In genomic region chr20:58011106-58011946, GRCh38 we compare ENCODE assay signal across 28 cellular contexts.
"Had no signal": no experiment of that assay in that cellular context is flagged by ENCODE, and none has a peak within 500 bp of the region (broad histone marks: within the 10 kb centered on the region; RNA-seq: fewer than 3 reads in every experiment).

No MANE protein-coding gene starts in this region.

- DNase-seq: activated CD4-positive, alpha-beta memory T cell treated with anti-CD3 and anti-CD28 coated beads for 36 hours; activated CD4-positive, alpha-beta T cell treated with anti-CD3 and anti-CD28 coated beads for 48 hours; activated CD8-positive, alpha-beta memory T cell treated with anti-CD3 and anti-CD28 coated beads, Interleukin-2, amount 50 U/mL, for 4 hours; activated gamma-delta T cell treated with Interleukin-2 at 50 U/mL for 16 hours; activated naive CD4-positive, alpha-beta T cell treated with anti-CD3 and anti-CD28 coated beads, Interleukin-2, amount 50 U/mL, for 16 hours; activated T-cell treated with anti-CD3 and anti-CD28 coated beads, Interleukin-2, amount 50 U/mL, for 1 hour; amniotic stem cell; cerebellar nuclear complex; effector CD8-positive, alpha-beta T cell; gastrocnemius medialis; glutamatergic neuron; left colon; natural killer cell; stimulated activated CD4-positive, alpha-beta T cell treated with anti-CD3 and anti-CD28 coated beads, Interleukin-12 subunit alpha, Interleukin-12 subunit beta, amount 100 ng/mL, for 4 hours; stimulated activated CD4-positive, alpha-beta T cell treated with anti-CD3 and anti-CD28 coated beads, Interleukin-4, amount 100 ng/mL, for 24 hours; stimulated activated naive CD8-positive, alpha-beta T cell treated with anti-CD3 and anti-CD28 coated beads, Interleukin-15, amount 100 ng/mL, for 72 hours; substantia nigra; T-helper 1 cell; thyroid gland had no signal

- H3K4me1 ChIP-seq: colonic mucosa, gastrocnemius medialis, neural progenitor cell, right lobe of liver, thyroid gland had no signal

- H3K4me2 ChIP-seq: hepatocyte, neural progenitor cell had no signal

- H3K4me3 ChIP-seq: colonic mucosa, gastrocnemius medialis, hepatocyte, neural progenitor cell, right lobe of liver, skin epidermis, thyroid gland had no signal

- H3K36me3 ChIP-seq: colonic mucosa, gastrocnemius medialis, neural progenitor cell, right lobe of liver, thyroid gland had no signal

- H3K27me3 ChIP-seq: colonic mucosa, gastrocnemius medialis, hepatocyte, neural progenitor cell, right lobe of liver, thyroid gland had no signal

- ATAC-seq: gastrocnemius medialis; left colon; natural killer cell; right lobe of liver; stimulated activated memory B cell treated with anti-CD40 and anti-IgM and Interleukin-4, amounts not matched to agents 10 μg/mL and 1 μg/mL and 100 μg/mL, for 72 hours; stimulated activated naive CD8-positive, alpha-beta T cell treated with anti-CD3 and anti-CD28 coated beads, Interleukin-15, amount 100 ng/mL, for 72 hours had no signal

- FAIRE-seq: keratinocyte, TTC549 had no signal

- H3K9me3 ChIP-seq: colonic mucosa, gastrocnemius medialis, right lobe of liver, thyroid gland had no signal

- H3K27ac ChIP-seq: colonic mucosa, gastrocnemius medialis, hepatocyte, neural progenitor cell, right lobe of liver, skin epidermis, thyroid gland, VCaP had no signal
